ENCODE assay signal across 8 cellular contexts in genomic region chr1:21174638-21175323, GRCh38. TPM values are rescaled to one million over a fixed set of nuclear protein-coding genes. Genes with fewer than 3 reads are reported as not detected.
DNase-seq lines count a peak whose midpoint lies in the region; ATAC-seq, FAIRE-seq and TF ChIP-seq lines count a peak whose summit lies in the region.

No MANE protein-coding gene starts in this region.

- TF ChIP-seq RAD21 in HepG2 (CRISPR knock-in tag; IDR thresholded peaks at IDR 0.05) = no peak

- CTCF ChIA-PET in HepG2 (lab: Yijun Ruan, JAX; ENCODE audit: low intra/inter-chr PET ratio, low total read pairs) = no interaction called here

- WGBS in HepG2 (ENCODE audit: low lambda C conversion rate) = 9% methylated on average over 12 of the region's 12 CpGs
- WGBS in tibial nerve, 2 donors = 13 to 16% methylated on average over 12 of the region's 12 CpGs

- H3K4me3 Mint-ChIP-seq in stimulated activated naive CD8-positive, alpha-beta T cell treated with anti-CD3 and anti-CD28 coated beads, Interleukin-15, Interleukin-2, amounts not matched to agents 100 ng/mL and 50 ng/mL, for 24 hours = peak overlapping the region; percentile 89

- peak overlapping the region; percentile 79 for H3K4me2 ChIP-seq in HepG2 (ENCODE audit: low read depth, low read length)

- TF ChIP-seq POLR2A in HepG2 (IDR thresholded peaks at IDR 0.05; ENCODE audit: insufficient read depth in 1 of 2, low read depth in 2 of 2, low read length in 2 of 2) (no peak), tibial nerve (IDR thresholded peaks at IDR 0.05) (no peak)

- no peaks in the 10 kb centered on the region for H3K9me3 Mint-ChIP-seq in stimulated activated naive CD8-positive, alpha-beta T cell treated with anti-CD3 and anti-CD28 coated beads, Interleukin-15, Interleukin-2, amounts not matched to agents 100 ng/mL and 50 ng/mL, for 24 hours

- intact Hi-C loops in HepG2 (cut with micrococcal nuclease; ENCODE audit: unreplicated experiment) = no loop called here

- H3K4me3 ChIP-seq in astrocyte of the spinal cord (ENCODE audit: low read depth, low read length) (peak overlapping the region; percentile 64), HepG2 (replicated peaks in 1 of 3; ENCODE audit: insufficient read depth in 1 of 3, low read depth in 2 of 3, low read length in 3 of 3) (peak overlapping the region; percentile 90 to 95 (median 91)), tibial nerve (peak overlapping the region; percentile 58 to 80 (median 66))

- peaks cover 36% of the 10 kb centered on the region for H3K4me1 Mint-ChIP-seq in stimulated activated naive CD8-positive, alpha-beta T cell treated with anti-CD3 and anti-CD28 coated beads, Interleukin-15, Interleukin-2, amounts not matched to agents 100 ng/mL and 50 ng/mL, for 24 hours (ENCODE audit: low read depth)

- H3K27me3 Mint-ChIP-seq in stimulated activated naive CD8-positive, alpha-beta T cell treated with anti-CD3 and anti-CD28 coated beads, Interleukin-15, Interleukin-2, amounts not matched to agents 100 ng/mL and 50 ng/mL, for 24 hours = no peaks in the 10 kb centered on the region

- H3K4me1 ChIP-seq in HepG2 (ENCODE audit: insufficient read depth, low read length) (peaks cover 42% of the 10 kb centered on the region), tibial nerve (peaks cover 0 to 44% (median 14%) of the 10 kb centered on the region in 4 donors)

- FAIRE-seq in HepG2 (lab: Jason Lieb, UNC) = peak; percentile 64

- peak overlapping the region; percentile 91 for H3K27ac Mint-ChIP-seq in stimulated activated naive CD8-positive, alpha-beta T cell treated with anti-CD3 and anti-CD28 coated beads, Interleukin-15, Interleukin-2, amounts not matched to agents 100 ng/mL and 50 ng/mL, for 24 hours

- H3K36me3 ChIP-seq in HepG2 (replicated peaks in 1 of 2; ENCODE audit: control insufficient read depth in 1 of 2, insufficient read depth in 2 of 2, low read length in 2 of 2) (no peaks in the 10 kb centered on the region; a peak in 1 of 5 replicates), tibial nerve (peaks cover 0 to 6% (median 0%) of the 10 kb centered on the region in 3 donors)

- no peaks in the 10 kb centered on the region; a peak in 1 of 5 replicates for H3K27me3 ChIP-seq in HepG2 (ENCODE audit: control insufficient read depth in 1 of 2, insufficient read depth in 2 of 2, low read length in 2 of 2)
- H3K27me3 ChIP-seq in tibial nerve = no peaks in the 10 kb centered on the region

- H3K79me2 ChIP-seq in HepG2 (ENCODE audit: insufficient read depth, low read length) = peaks cover 44% of the 10 kb centered on the region

- peak overlapping the region; percentile 79 for H3K9ac ChIP-seq in HepG2 (ENCODE audit: insufficient read depth, low read depth, low read length)

- POLR2A ChIA-PET in HepG2 (lab: Yijun Ruan, JAX) = no interaction called here

- no peak for TF ChIP-seq EP300 in HepG2 (IDR thresholded peaks at IDR 0.05; ENCODE audit: low read depth in 2 of 2, low read length in 2 of 2)
- no peak for TF ChIP-seq EP300 in HepG2 (CRISPR knock-in tag; IDR thresholded peaks at IDR 0.05; ENCODE audit: borderline replicate concordance)
- no peak for TF ChIP-seq EP300 in tibial nerve (IDR thresholded peaks at IDR 0.05)

- no peak for TF ChIP-seq CTCF in astrocyte of the spinal cord (IDR thresholded peaks at IDR 0.05; ENCODE audit: low read depth, low read length)
- no peak for TF ChIP-seq CTCF in HepG2 (CRISPR knock-in tag; IDR thresholded peaks at IDR 0.05)
- no peak for TF ChIP-seq CTCF in tibial nerve (IDR thresholded peaks at IDR 0.05)

- no TSS peak for BruUV-seq in HepG2 (replicated peaks; lab: Mats Ljungman, UMichigan)

- DNase-seq in stimulated activated naive CD8-positive, alpha-beta T cell treated with anti-CD3 and anti-CD28 coated beads, Interleukin-15, Interleukin-2, amounts not matched to agents 100 U/mL and 50 U/mL, for 24 hours = no peak
- DNase-seq in astrocyte of the spinal cord (ENCODE audit: low read depth, low spot score) (peak; percentile 70), HepG2 (ENCODE audit: low spot score) (peak; percentile 29), tibial nerve (ENCODE audit: low spot score in 2 of 2) (no peak), SK-N-DZ (ENCODE audit: low spot score) (no peak)
- no peak for DNase-seq in stimulated activated CD8-positive, alpha-beta memory T cell treated with anti-CD3 and anti-CD28 coated beads, Interleukin-4, amount 100 ng/mL, for 48 hours

- H3K27ac ChIP-seq in HepG2 (ENCODE audit: extremely low read length, insufficient read depth, low read length) (peak overlapping the region; percentile 77), tibial nerve (peak overlapping the region; percentile 48 to 97 (median 86))

- ATAC-seq in stimulated activated naive CD8-positive, alpha-beta T cell treated with anti-CD3 and anti-CD28 coated beads, Interleukin-15, Interleukin-2, amounts not matched to agents 100 U/mL and 50 U/mL, for 24 hours = no peak
- ATAC-seq in HepG2 (no peak), HG03354 (IDR thresholded peaks at IDR 0.05; ENCODE audit: poor library complexity, severe bottlenecking, unreplicated experiment) (no peak)

- no peaks in the 10 kb centered on the region for H3K9me3 ChIP-seq in HepG2 (ENCODE audit: low read length)
- no peaks in the 10 kb centered on the region for H3K9me3 ChIP-seq in tibial nerve

- H3K36me3 Mint-ChIP-seq in stimulated activated naive CD8-positive, alpha-beta T cell treated with anti-CD3 and anti-CD28 coated beads, Interleukin-15, Interleukin-2, amounts not matched to agents 100 ng/mL and 50 ng/mL, for 24 hours (ENCODE audit: low read depth) = peaks cover 40% of the 10 kb centered on the region

- H4K20me1 ChIP-seq in HepG2 (ENCODE audit: insufficient read depth, low read length) = no peaks in the 10 kb centered on the region; the same call in 1 of the 2 replicates

- in situ Hi-C loops in astrocyte of the spinal cord (cut with HindIII; ENCODE audit: low sequenced_read_pairs) (no loop called here), HepG2 (cut with HindIII; ENCODE audit: extremely low pct_ligation_motif_present, low pct_unique_long_range_greater_than_20kb) (loop anchor here (25.0 kb wide), 1 partner anchor 187 kb away; no protein-coding TSS in a partner anchor)

- H2AFZ ChIP-seq in HepG2 (ENCODE audit: low read length) = no peak overlapping the region

TF ChIP-seq in HepG2, 621 proteins besides CTCF, POLR2A, EP300 and RAD21 (continues in another document):
- TF ChIP-seq THRA (CRISPR knock-in tag; IDR thresholded peaks at IDR 0.05; ENCODE audit: borderline replicate concordance) = peak; percentile 86
- TF ChIP-seq ZNF878 (CRISPR knock-in tag; IDR thresholded peaks at IDR 0.05) = no peak
- TF ChIP-seq ETV6 (CRISPR knock-in tag; conservative IDR thresholded peaks at IDR 0.05) = no peak
- TF ChIP-seq CREB1 (IDR thresholded peaks at IDR 0.05) = 0 out of 2 replicates have a peak, but pooled peaks have one; percentile 16
- TF ChIP-seq CREB1 (CRISPR knock-in tag; IDR thresholded peaks at IDR 0.05) = no peak
- peak; percentile 71 for TF ChIP-seq KAT2B (IDR thresholded peaks at IDR 0.05; ENCODE audit: borderline replicate concordance, low read depth, low read length)
- TF ChIP-seq ASH2L (IDR thresholded peaks at IDR 0.05; ENCODE audit: insufficient read length, low read depth, low read length) = peak; percentile 37
- TF ChIP-seq ZNF484 (CRISPR knock-in tag; IDR thresholded peaks at IDR 0.05; ENCODE audit: borderline replicate concordance, low read depth) = no peak
- peak; percentile 56; the same call in 1 of the 2 replicates for TF ChIP-seq CEBPB (IDR thresholded peaks at IDR 0.05; ENCODE audit: borderline replicate concordance, low read depth, low read length)
- 0 out of 2 replicates have a peak, but pooled peaks have one; percentile 3 for TF ChIP-seq SAP130 (CRISPR knock-in tag; IDR thresholded peaks at IDR 0.05; ENCODE audit: low read depth)

RNA-seq across cellular contexts. Expression of gene EIF4G3, which starts 1.9 kb away (rescaled TPM):
- total RNA-seq in HepG2 (2016; rRNA removed; fragmentation: Illumina TruSeq; extraction: Trizol) = 22.2 and 29.0 TPM in 2 replicates
- total RNA-seq in HepG2 (2016; cell fraction: cytosol; rRNA removed; fragmentation: Illumina TruSeq; extraction: Trizol; ENCODE audit: low read depth) = 13.2 and 15.1 TPM in 2 replicates
- total RNA-seq in HepG2 (2016; cell fraction: insoluble cytoplasmic fraction; rRNA removed; fragmentation: Illumina TruSeq; extraction: Trizol) = 20.7 and 29.3 TPM in 2 replicates
- 12.4 and 12.5 TPM in 2 replicates for total RNA-seq in HepG2 (2016; cell fraction: membrane; rRNA removed; fragmentation: Illumina TruSeq; extraction: Trizol)
- 30.3 and 40.7 TPM in 2 replicates for total RNA-seq in HepG2 (2016; cell fraction: nucleus; rRNA removed; fragmentation: Illumina TruSeq; extraction: Trizol)
- polyA plus RNA-seq in HepG2 (2011; rRNA removed) = 27.6 and 30.1 TPM in 2 replicates
- polyA plus RNA-seq in HepG2 (2011; cell fraction: cytosol; rRNA removed) = 18.6 and 19.6 TPM in 2 replicates
- polyA plus RNA-seq in HepG2 (2011; cell fraction: nucleus; rRNA removed) = 30.8 and 35.1 TPM in 2 replicates
- 19.5 and 29.5 TPM in 2 replicates for polyA plus RNA-seq in HepG2 (2012)
- polyA plus RNA-seq in HepG2 (2016; cell fraction: cytosol; fragmentation: Illumina TruSeq; extraction: Trizol; ENCODE audit: low read depth) = 3.5 and 3.8 TPM in 2 replicates
- 25.3 and 28.3 TPM in 2 replicates for polyA plus RNA-seq in HepG2 (2016; cell fraction: insoluble cytoplasmic fraction; fragmentation: Illumina TruSeq; extraction: Trizol; ENCODE audit: low read depth)
- 6.2 and 6.5 TPM in 2 replicates for polyA plus RNA-seq in HepG2 (2016; cell fraction: membrane; fragmentation: Illumina TruSeq; extraction: Trizol; ENCODE audit: low read depth)
- 38.1 and 40.6 TPM in 2 replicates for polyA plus RNA-seq in HepG2 (2016; cell fraction: nucleus; fragmentation: Illumina TruSeq; extraction: Trizol; ENCODE audit: insufficient read depth, low read depth)
- polyA minus RNA-seq in HepG2 (2011; rRNA and poly(A)+ RNA removed; ENCODE audit: low replicate concordance) = 85.8 and 132 TPM in 2 replicates
- polyA minus RNA-seq in HepG2 (2011; cell fraction: cytosol; rRNA and poly(A)+ RNA removed) = 16.7 and 20.7 TPM in 2 replicates
- polyA minus RNA-seq in HepG2 (2011; cell fraction: nucleus; rRNA and poly(A)+ RNA removed) = 50.2 and 53.3 TPM in 2 replicates
- 10 to 100 TPM; 41.2 to 57.3 (median 50.0) TPM for total RNA-seq in tibial nerve
- 32.1 and 36.3 TPM in 2 replicates for polyA plus RNA-seq in SK-N-DZ (2014; cell fraction: cytosol; rRNA removed)
- polyA plus RNA-seq in SK-N-DZ (2014; cell fraction: nucleus; rRNA removed) = 21.3 and 37.0 TPM in 2 replicates

Comparison
In these comparisons a context has a peak if more than half of its experiments do, and no peak if none do; other contexts are left out.
1. DNase-seq: peak in astrocyte of the spinal cord (single experiment) and HepG2 (single experiment); none in stimulated activated naive CD8-positive, alpha-beta T cell treated with anti-CD3 and anti-CD28 coated beads, Interleukin-15, Interleukin-2, amounts not matched to agents 100 U/mL and 50 U/mL, for 24 hours (single experiment), tibial nerve (0 of 2), SK-N-DZ (single experiment) and stimulated activated CD8-positive, alpha-beta memory T cell treated with anti-CD3 and anti-CD28 coated beads, Interleukin-4, amount 100 ng/mL, for 48 hours (single experiment).
2. Peak in every context shown above with its lines, with median percentiles within 50 percentile points of each other: H3K4me3 ChIP-seq.